ENCODE assay signal across 17 cellular contexts in the genomic region with DNA sequence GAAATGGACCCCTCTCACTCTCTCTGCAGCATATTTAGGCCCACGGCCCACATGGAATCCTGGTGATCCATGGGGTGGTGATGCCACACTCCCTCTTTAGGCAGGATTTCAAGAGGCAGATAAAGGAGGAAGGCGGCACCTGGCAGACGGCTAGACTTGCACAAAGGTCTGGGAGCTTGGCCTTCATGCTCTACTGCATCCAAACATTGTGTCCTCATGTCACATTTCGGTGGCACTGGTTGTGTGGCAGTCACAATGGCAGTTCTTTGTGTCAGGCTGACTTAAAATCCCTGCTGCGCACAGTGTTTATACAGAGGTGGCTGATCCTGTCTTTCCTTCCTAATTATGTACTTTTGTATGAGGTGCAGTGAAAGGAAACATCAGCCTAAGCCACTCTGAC.
"Had no signal": no experiment of that assay in that cellular context is flagged by ENCODE, and none has a peak within 500 bp of the region (broad histone marks: within the 10 kb centered on the region; RNA-seq: fewer than 3 reads in every experiment).

No MANE protein-coding gene starts in this region.

- H3K9me3 Mint-ChIP-seq: activated CD8-positive, alpha-beta T cell treated with anti-CD3 and anti-CD28 coated beads for 36 hours; activated naive CD4-positive, alpha-beta T cell treated with anti-CD3 and anti-CD28 coated beads, Interleukin-2, amount 50 U/mL, for 24 hours; activated T-cell treated with anti-CD3 and anti-CD28 coated beads, Interleukin-2, amount 50 U/mL, for 4 hours had no signal

- H3K27me3 ChIP-seq: adrenal gland, cardiac muscle cell, dorsolateral prefrontal cortex, gastrocnemius medialis, heart left ventricle, stomach had no signal

- DNase-seq: activated CD4-positive, alpha-beta T cell treated with anti-CD3 and anti-CD28 coated beads for 48 hours; activated CD8-positive, alpha-beta T cell treated with anti-CD3 and anti-CD28 coated beads for 36 hours; activated effector memory CD4-positive, alpha-beta T cell treated with Interleukin-2 at 50 U/mL for 16 hours; activated T-cell treated with anti-CD3 and anti-CD28 coated beads, Interleukin-2, amount 50 U/mL, for 4 hours; adrenal gland; dorsolateral prefrontal cortex; erythroblast; gastrocnemius medialis; heart left ventricle; left colon; stimulated activated CD4-positive, alpha-beta T cell treated with anti-CD3 and anti-CD28 coated beads, Interleukin-2, amount 100 ng/mL, for 24 hours; stomach had no signal

- H3K79me2 ChIP-seq: parathyroid adenoma had no signal

- H3K9ac ChIP-seq: parathyroid adenoma had no signal

- H2AFZ ChIP-seq: parathyroid adenoma had no signal

- H3K27ac Mint-ChIP-seq: activated CD8-positive, alpha-beta T cell treated with anti-CD3 and anti-CD28 coated beads for 36 hours; activated naive CD4-positive, alpha-beta T cell treated with anti-CD3 and anti-CD28 coated beads, Interleukin-2, amount 50 U/mL, for 24 hours; WTC11 had no signal

- H3K27me3 Mint-ChIP-seq: activated CD8-positive, alpha-beta T cell treated with anti-CD3 and anti-CD28 coated beads for 36 hours; activated naive CD4-positive, alpha-beta T cell treated with anti-CD3 and anti-CD28 coated beads, Interleukin-2, amount 50 U/mL, for 24 hours had no signal

- H3K9me3 ChIP-seq: adrenal gland, gastrocnemius medialis, heart left ventricle, stomach had no signal

- H3K36me3 Mint-ChIP-seq: activated naive CD4-positive, alpha-beta T cell treated with anti-CD3 and anti-CD28 coated beads, Interleukin-2, amount 50 U/mL, for 24 hours had no signal

- H3K36me3 ChIP-seq: adrenal gland, cardiac muscle cell, gastrocnemius medialis, heart left ventricle, stomach had no signal

- ATAC-seq: activated CD8-positive, alpha-beta T cell treated with anti-CD3 and anti-CD28 coated beads for 36 hours; activated T-cell treated with anti-CD3 and anti-CD28 coated beads, Interleukin-2, amount 50 U/mL, for 4 hours; gastrocnemius medialis; heart left ventricle; left colon had no signal

- H3K4me1 ChIP-seq: adrenal gland, gastrocnemius medialis, heart left ventricle, parathyroid adenoma, stomach had no signal

- H3K4me1 Mint-ChIP-seq: activated naive CD4-positive, alpha-beta T cell treated with anti-CD3 and anti-CD28 coated beads, Interleukin-2, amount 50 U/mL, for 24 hours had no signal

- H3K27ac ChIP-seq: adrenal gland, cardiac muscle cell, dorsolateral prefrontal cortex, gastrocnemius medialis, heart left ventricle, parathyroid adenoma, stomach had no signal

- H3K4me3 ChIP-seq: adrenal gland, cardiac muscle cell, dorsolateral prefrontal cortex, gastrocnemius medialis, heart left ventricle, lung, stomach had no signal

- H3K4me3 Mint-ChIP-seq: activated CD8-positive, alpha-beta T cell treated with anti-CD3 and anti-CD28 coated beads for 36 hours; activated naive CD4-positive, alpha-beta T cell treated with anti-CD3 and anti-CD28 coated beads, Interleukin-2, amount 50 U/mL, for 24 hours; activated T-cell treated with anti-CD3 and anti-CD28 coated beads, Interleukin-2, amount 50 U/mL, for 4 hours; WTC11 had no signal
